9 cellular contexts compared by ENCODE assay signal in the genomic region with DNA sequence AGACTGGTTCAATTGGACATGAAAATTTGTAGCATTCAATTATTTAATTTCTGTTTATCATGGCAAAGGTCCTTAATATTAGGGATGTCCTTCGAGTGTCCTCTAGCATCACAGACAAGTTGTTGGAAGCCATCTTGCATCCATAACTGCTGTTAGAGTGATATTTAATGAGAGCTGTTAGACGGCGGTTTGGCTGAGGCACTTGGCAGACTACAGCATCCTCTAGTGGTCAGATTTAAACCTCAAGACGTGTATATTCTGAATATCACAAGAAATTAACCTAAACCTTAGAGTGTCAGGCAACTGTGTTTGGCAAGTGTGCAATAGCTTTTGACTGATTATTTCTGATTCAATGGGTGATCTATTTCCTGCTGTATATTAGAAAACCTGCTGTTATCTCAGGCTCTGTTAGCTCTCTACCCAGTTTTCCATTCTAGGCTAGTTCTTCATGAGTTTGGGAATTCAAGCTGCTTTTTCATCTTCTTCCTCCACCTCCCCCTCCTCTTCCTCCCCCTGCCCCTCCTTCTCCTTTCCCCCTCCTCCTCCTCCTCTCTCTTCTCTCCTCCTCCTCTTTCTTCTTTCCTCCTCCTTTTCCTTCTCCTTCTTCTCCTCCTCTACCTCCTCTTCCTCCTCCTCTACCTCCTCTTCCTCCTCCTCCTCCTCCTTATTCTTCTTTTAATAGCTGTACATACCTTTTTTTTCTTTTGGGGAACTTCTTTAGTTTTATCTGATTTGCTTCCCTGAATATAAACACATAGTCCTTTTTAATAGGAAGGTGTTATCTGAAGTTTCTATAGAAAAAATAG. TPM values are rescaled to one million over a fixed set of nuclear protein-coding genes. Genes with fewer than 3 reads are reported as not detected.
DNase-seq lines count a peak whose midpoint lies in the region; ATAC-seq and TF ChIP-seq lines count a peak whose summit lies in the region.
"Had no signal": no experiment of that assay in that cellular context is flagged by ENCODE, and none has a peak within 500 bp of the region (broad histone marks: within the 10 kb centered on the region; RNA-seq: fewer than 3 reads in every experiment).

No MANE protein-coding gene starts in this region.

- ATAC-seq in GM19351 (IDR thresholded peaks at IDR 0.05; ENCODE audit: unreplicated experiment) (peak; percentile 97), HG03280 (IDR thresholded peaks at IDR 0.05; ENCODE audit: unreplicated experiment) (peak; percentile 88)

- TF ChIP-seq CTCF in fibroblast of mammary gland (conservative IDR thresholded peaks at IDR 0.05; ENCODE audit: control insufficient read depth, insufficient read depth, low read depth, low read length) (peak; percentile 99), nephron (IDR thresholded peaks at IDR 0.05; ENCODE audit: unreplicated experiment in 3 of 3) (peak; percentile 94 to 95 (median 94))

- CTCF ChIA-PET in activated CD4-positive, alpha-beta T cell treated with anti-CD3 and anti-CD28 coated beads, Interleukin-2, amount 10 ng/mL, durations not matched to agents 7 days and 5 days (lab: Charles Lee): interaction anchor here (0.7 to 1.5 kb wide), 4 partner anchors 11 to 1197 kb away, joined by 4 to 14 read pairs (median 6); no protein-coding TSS in a partner anchor

- no peak overlapping the region for H3K4me3 ChIP-seq in fibroblast of mammary gland (ENCODE audit: control insufficient read depth, low read depth, low read length)

- H3K4me3 Mint-ChIP-seq in activated CD4-positive, alpha-beta T cell treated with anti-CD3 and anti-CD28 coated beads, Interleukin-2, amount 10 ng/mL, durations not matched to agents 7 days and 5 days: no peak overlapping the region
- no peak overlapping the region for H3K4me3 Mint-ChIP-seq in nephron
- H3K4me3 Mint-ChIP-seq: activated naive CD4-positive, alpha-beta T cell treated with anti-CD3 and anti-CD28 coated beads, Interleukin-2, amount 50 U/mL, for 24 hours had no signal

- DNase-seq in DMS 273 treated with DMSO at 0.1 percent for 48 hours (lab: John Stamatoyannopoulos, UW) (peak; percentile 50), NCI-H345 (lab: John Stamatoyannopoulos, UW) (peak; percentile 77), fibroblast of mammary gland (ENCODE audit: low read depth) (peak; percentile 70), GOT3 (lab: John Stamatoyannopoulos, UW) (no peak)
- DNase-seq in activated CD4-positive, alpha-beta T cell treated with anti-CD3 and anti-CD28 coated beads, Interleukin-2, amount 10 ng/mL, durations not matched to agents 7 days and 5 days: peak; percentile 54

- no peak overlapping the region for H3K27ac Mint-ChIP-seq in activated CD4-positive, alpha-beta T cell treated with anti-CD3 and anti-CD28 coated beads, Interleukin-2, amount 10 ng/mL, durations not matched to agents 7 days and 5 days
- peak overlapping the region in 1 of 3 experiments; percentile 27 for H3K27ac Mint-ChIP-seq in nephron
- H3K27ac Mint-ChIP-seq: activated naive CD4-positive, alpha-beta T cell treated with anti-CD3 and anti-CD28 coated beads, Interleukin-2, amount 50 U/mL, for 24 hours had no signal

- POLR2A ChIA-PET in activated CD4-positive, alpha-beta T cell treated with anti-CD3 and anti-CD28 coated beads, Interleukin-2, amount 10 ng/mL, durations not matched to agents 7 days and 5 days (lab: Charles Lee): no interaction called here

- peaks cover 6% of the 10 kb centered on the region for H3K27me3 Mint-ChIP-seq in activated CD4-positive, alpha-beta T cell treated with anti-CD3 and anti-CD28 coated beads, Interleukin-2, amount 10 ng/mL, durations not matched to agents 7 days and 5 days
- peaks cover 8% of the 10 kb centered on the region for H3K27me3 Mint-ChIP-seq in nephron (ENCODE audit: low read depth)

- no peaks in the 10 kb centered on the region for H3K36me3 Mint-ChIP-seq in activated CD4-positive, alpha-beta T cell treated with anti-CD3 and anti-CD28 coated beads, Interleukin-2, amount 10 ng/mL, durations not matched to agents 7 days and 5 days (ENCODE audit: low read depth)
- no peaks in the 10 kb centered on the region for H3K36me3 Mint-ChIP-seq in nephron (ENCODE audit: low read depth)
- H3K36me3 Mint-ChIP-seq: activated naive CD4-positive, alpha-beta T cell treated with anti-CD3 and anti-CD28 coated beads, Interleukin-2, amount 50 U/mL, for 24 hours had no signal

- no peaks in the 10 kb centered on the region for H3K4me1 Mint-ChIP-seq in activated CD4-positive, alpha-beta T cell treated with anti-CD3 and anti-CD28 coated beads, Interleukin-2, amount 10 ng/mL, durations not matched to agents 7 days and 5 days
- H3K4me1 Mint-ChIP-seq in nephron: peaks cover 15% of the 10 kb centered on the region
- H3K4me1 Mint-ChIP-seq: activated naive CD4-positive, alpha-beta T cell treated with anti-CD3 and anti-CD28 coated beads, Interleukin-2, amount 50 U/mL, for 24 hours had no signal

- H3K9me3 Mint-ChIP-seq in activated CD4-positive, alpha-beta T cell treated with anti-CD3 and anti-CD28 coated beads, Interleukin-2, amount 10 ng/mL, durations not matched to agents 7 days and 5 days: no peaks in the 10 kb centered on the region
- H3K9me3 Mint-ChIP-seq in nephron: no peaks in the 10 kb centered on the region
- H3K9me3 Mint-ChIP-seq: activated naive CD4-positive, alpha-beta T cell treated with anti-CD3 and anti-CD28 coated beads, Interleukin-2, amount 50 U/mL, for 24 hours had no signal

RNA-seq across cellular contexts. Expression of a gene that starts 8.6 kb away (rescaled TPM):
- total RNA-seq in activated CD4-positive, alpha-beta T cell treated with anti-CD3 and anti-CD28 coated beads, Interleukin-2, amount 10 ng/mL, durations not matched to agents 7 days and 5 days: not detected

RNA-seq across cellular contexts. Expression of a gene that starts 40.4 kb away (rescaled TPM):
- total RNA-seq in activated CD4-positive, alpha-beta T cell treated with anti-CD3 and anti-CD28 coated beads, Interleukin-2, amount 10 ng/mL, durations not matched to agents 7 days and 5 days: 1 to 10 TPM; 4.3 to 5.3 TPM

RNA-seq across cellular contexts. Expression of a gene that starts 55.6 kb away (rescaled TPM):
- total RNA-seq in activated CD4-positive, alpha-beta T cell treated with anti-CD3 and anti-CD28 coated beads, Interleukin-2, amount 10 ng/mL, durations not matched to agents 7 days and 5 days: not detected
